In the genomic region with DNA sequence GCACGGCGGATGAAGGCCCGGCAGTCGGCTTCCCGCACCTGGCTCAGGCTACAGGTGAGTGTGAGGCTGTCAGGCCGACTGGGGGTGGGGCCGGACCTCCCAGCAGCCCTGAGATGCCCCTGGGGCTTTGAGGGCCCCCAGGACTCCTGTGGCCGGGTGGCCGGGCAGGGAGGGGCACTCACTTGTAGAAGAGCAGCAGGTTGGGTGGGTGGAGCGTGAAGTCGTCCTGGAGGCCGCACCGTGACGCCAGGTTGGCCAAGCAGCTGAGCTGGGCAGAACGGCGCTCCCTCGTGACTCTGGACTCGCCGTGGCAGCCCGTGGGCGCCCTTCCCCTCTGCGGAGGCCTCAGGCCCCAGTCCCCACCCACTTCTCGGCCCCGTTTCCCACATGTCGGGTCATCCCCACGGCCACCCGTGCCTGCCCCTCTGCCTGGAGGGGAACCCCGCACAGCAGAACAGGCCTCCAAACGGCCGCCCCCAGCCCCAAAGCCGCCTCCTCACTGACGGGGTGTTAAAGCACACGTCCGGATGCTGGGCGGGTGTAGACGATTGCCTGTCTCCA, we compare ENCODE assay signal across 2 cellular contexts.
TF ChIP-seq lines count a peak whose summit lies in the region.

No MANE protein-coding gene starts in this region.

TF ChIP-seq in HEK293, 187 proteins besides CTCF, POLR2A, EP300 and RAD21:
- TF ChIP-seq EGR2 (tag by site-specific recombination; IDR thresholded peaks at IDR 0.05; ENCODE audit: low read depth) (peak; percentile 45), ZNF341 (tag by site-specific recombination; IDR thresholded peaks at IDR 0.05; ENCODE audit: low read depth) (peak; percentile 65), SCRT2 (tag by site-specific recombination; IDR thresholded peaks at IDR 0.05) (0 out of 2 replicates have a peak, but pooled peaks have one; percentile 10), ZFHX2 (tag by site-specific recombination; conservative IDR thresholded peaks at IDR 0.05) (peak; percentile 55), HOXA7 (CRISPR knock-in tag; IDR thresholded peaks at IDR 0.05; ENCODE audit: borderline replicate concordance) (no peak), ZNF184 (tag by site-specific recombination; IDR thresholded peaks at IDR 0.05) (no peak)
- TF ChIP-seq, protein P1, sequence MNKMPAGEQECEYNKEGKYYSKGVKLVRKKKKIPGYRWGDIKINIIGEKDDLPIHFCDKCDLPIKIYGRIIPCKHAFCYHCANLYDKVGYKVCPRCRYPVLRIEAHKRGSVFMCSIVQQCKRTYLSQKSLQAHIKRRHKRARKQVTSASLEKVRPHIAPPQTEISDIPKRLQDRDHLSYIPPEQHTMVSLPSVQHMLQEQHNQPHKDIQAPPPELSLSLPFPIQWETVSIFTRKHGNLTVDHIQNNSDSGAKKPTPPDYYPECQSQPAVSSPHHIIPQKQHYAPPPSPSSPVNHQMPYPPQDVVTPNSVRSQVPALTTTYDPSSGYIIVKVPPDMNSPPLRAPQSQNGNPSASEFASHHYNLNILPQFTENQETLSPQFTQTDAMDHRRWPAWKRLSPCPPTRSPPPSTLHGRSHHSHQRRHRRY (tag by site-specific recombination; IDR thresholded peaks at IDR 0.05): no peak

TF ChIP-seq in H1, 55 proteins besides CTCF, POLR2A, EP300 and RAD21:
- TF ChIP-seq SIN3A (conservative IDR thresholded peaks at IDR 0.05 in 1 of 2, IDR thresholded peaks at IDR 0.05 in 1 of 2; ENCODE audit: low read depth in 1 of 2, low read length in 2 of 2): no peak
- no peak for TF ChIP-seq CHD1 (IDR thresholded peaks at IDR 0.05; ENCODE audit: low read depth, low read length)
- no peak for TF ChIP-seq CBX8 (IDR thresholded peaks at IDR 0.05; ENCODE audit: borderline replicate concordance, low read depth, low read length)
- TF ChIP-seq JUN (IDR thresholded peaks at IDR 0.05; ENCODE audit: low read depth, low read length): no peak
- no peak for TF ChIP-seq POLR2AphosphoS5 (IDR thresholded peaks at IDR 0.05; ENCODE audit: low read depth, low read length)
- no peak for TF ChIP-seq PHF8 (conservative IDR thresholded peaks at IDR 0.05; ENCODE audit: low read depth, low read length)
- TF ChIP-seq, protein P2, sequence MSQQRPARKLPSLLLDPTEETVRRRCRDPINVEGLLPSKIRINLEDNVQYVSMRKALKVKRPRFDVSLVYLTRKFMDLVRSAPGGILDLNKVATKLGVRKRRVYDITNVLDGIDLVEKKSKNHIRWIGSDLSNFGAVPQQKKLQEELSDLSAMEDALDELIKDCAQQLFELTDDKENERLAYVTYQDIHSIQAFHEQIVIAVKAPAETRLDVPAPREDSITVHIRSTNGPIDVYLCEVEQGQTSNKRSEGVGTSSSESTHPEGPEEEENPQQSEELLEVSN (IDR thresholded peaks at IDR 0.05): no peak
- no peak for TF ChIP-seq NANOG (IDR thresholded peaks at IDR 0.05; ENCODE audit: insufficient read depth, low read depth, low read length, poor library complexity, severe bottlenecking)
- no peak for TF ChIP-seq KDM5A (IDR thresholded peaks at IDR 0.05; ENCODE audit: low read length)
- TF ChIP-seq CEBPB (IDR thresholded peaks at IDR 0.05; ENCODE audit: low read depth, low read length): no peak
- TF ChIP-seq BACH1 (IDR thresholded peaks at IDR 0.05; ENCODE audit: low read length): no peak
- no peak for TF ChIP-seq KDM4A (IDR thresholded peaks at IDR 0.05; ENCODE audit: low read depth, low read length, severe bottlenecking)
- no peak for TF ChIP-seq CREB1 (IDR thresholded peaks at IDR 0.05)
- no peak for TF ChIP-seq GABPA (IDR thresholded peaks at IDR 0.05; ENCODE audit: borderline replicate concordance, insufficient read depth, low read length)
- TF ChIP-seq BCL11A (IDR thresholded peaks at IDR 0.05; ENCODE audit: low read depth in 2 of 2, low read length in 2 of 2): no peak
- TF ChIP-seq SP1 (IDR thresholded peaks at IDR 0.05; ENCODE audit: low read depth, low read length): no peak
- TF ChIP-seq JUND (IDR thresholded peaks at IDR 0.05; ENCODE audit: low read length): no peak
- no peak for TF ChIP-seq HDAC2 (IDR thresholded peaks at IDR 0.05; ENCODE audit: borderline replicate concordance in 1 of 2, low read depth in 2 of 2, low read length in 2 of 2)
